Comparison of ENCODE assay signal across 20 cellular contexts in genomic region chr5:149426931-149427330, GRCh38. TPM values are rescaled to one million over a fixed set of nuclear protein-coding genes. Genes with fewer than 3 reads are reported as not detected.
DNase-seq lines count a peak whose midpoint lies in the region; ATAC-seq and TF ChIP-seq lines count a peak whose summit lies in the region.
"Had no signal": no experiment of that assay in that cellular context is flagged by ENCODE, and none has a peak within 500 bp of the region (broad histone marks: within the 10 kb centered on the region; RNA-seq: fewer than 3 reads in every experiment).

No MANE protein-coding gene starts in this region.

- H3K36me3 Mint-ChIP-seq in osteocyte (ENCODE audit: unreplicated experiment) = peaks cover 61% of the 10 kb centered on the region

- H3K4me1 ChIP-seq in gastrocnemius medialis = peaks cover 0 to 15% of the 10 kb centered on the region in 2 donors

- ATAC-seq in gastrocnemius medialis = no peak
- ATAC-seq: mucosa of descending colon, Panc1 had no signal

- H3K4me1 Mint-ChIP-seq in osteocyte (ENCODE audit: unreplicated experiment) = peaks cover 55% of the 10 kb centered on the region

- no peaks in the 10 kb centered on the region for H3K27me3 Mint-ChIP-seq in osteocyte (ENCODE audit: unreplicated experiment)

- no peak overlapping the region for H3K4me3 Mint-ChIP-seq in osteocyte (ENCODE audit: unreplicated experiment)
- H3K4me3 Mint-ChIP-seq: activated naive CD4-positive, alpha-beta T cell treated with anti-CD3 and anti-CD28 coated beads for 36 hours; endodermal cell had no signal

- H3K4me3 ChIP-seq in fibroblast of villous mesenchyme (ENCODE audit: low read depth, low read length) (no peak overlapping the region), gastrocnemius medialis (no peak overlapping the region)
- H3K4me3 ChIP-seq: mucosa of descending colon had no signal

- TF ChIP-seq CTCF in fibroblast of villous mesenchyme (IDR thresholded peaks at IDR 0.05; ENCODE audit: insufficient read depth, low read depth, low read length) (no peak), osteocyte (IDR thresholded peaks at IDR 0.05) (no peak), gastrocnemius medialis (IDR thresholded peaks at IDR 0.05 in 4 of 5, conservative IDR thresholded peaks at IDR 0.05 in 1 of 5) (no peak)

- TF ChIP-seq POLR2A in gastrocnemius medialis (IDR thresholded peaks at IDR 0.05) = no peak

- peak overlapping the region; percentile 78 for H3K27ac Mint-ChIP-seq in osteocyte (ENCODE audit: unreplicated experiment)
- H3K27ac Mint-ChIP-seq: activated naive CD4-positive, alpha-beta T cell treated with anti-CD3 and anti-CD28 coated beads for 36 hours; endodermal cell had no signal

- in situ Hi-C loops in gastrocnemius medialis (cut with MboI; ENCODE audit: low sequenced_read_pairs in 4 of 4) = loop anchor here in 1 of 4 donors (5.0 kb wide), 1 partner anchor 40 kb away; no protein-coding TSS in a partner anchor

- DNase-seq in A172 (ENCODE audit: low spot score) = peak; percentile 77
- DNase-seq in LoVo (ENCODE audit: low spot score) = peak; percentile 24
- DNase-seq in fibroblast of villous mesenchyme (ENCODE audit: low read depth) = peak; percentile 37
- no peak for DNase-seq in osteocyte (ENCODE audit: extremely low spot score, unreplicated experiment)
- no peak for DNase-seq in gastrocnemius medialis
- DNase-seq in DMS153 (lab: John Stamatoyannopoulos, UW) = no peak
- DNase-seq in stimulated activated naive CD4-positive, alpha-beta T cell (lab: John Stamatoyannopoulos, UW) = no peak
- no peak for DNase-seq in HPDE6-E6E7 (ENCODE audit: extremely low spot score)
- DNase-seq: activated CD4-positive, CD25-positive, alpha-beta regulatory T cell; activated CD8-positive, alpha-beta memory T cell treated with anti-CD3 and anti-CD28 coated beads, Interleukin-2, amount 50 U/mL, for 4 hours; activated naive CD4-positive, alpha-beta T cell treated with anti-CD3 and anti-CD28 coated beads for 36 hours; endodermal cell; GDM1; mucosa of descending colon; NCI-H2029 treated with DMSO at 0.1 percent for 48 hours; NCI-H69; posterior cingulate gyrus had no signal

- H3K27me3 ChIP-seq in gastrocnemius medialis = no peaks in the 10 kb centered on the region

- intact Hi-C loops in gastrocnemius medialis (cut with DNase I; ENCODE audit: low total_unique reads) = no loop called here

- H3K27ac ChIP-seq in gastrocnemius medialis = peak overlapping the region in 1 of 4 donors; percentile 27

- no peaks in the 10 kb centered on the region for H3K36me3 ChIP-seq in gastrocnemius medialis

- no peaks in the 10 kb centered on the region for H3K9me3 Mint-ChIP-seq in osteocyte (ENCODE audit: unreplicated experiment)
- H3K9me3 Mint-ChIP-seq: activated naive CD4-positive, alpha-beta T cell treated with anti-CD3 and anti-CD28 coated beads for 36 hours; endodermal cell had no signal

- no peaks in the 10 kb centered on the region for H3K9me3 ChIP-seq in gastrocnemius medialis
- H3K9me3 ChIP-seq: mucosa of descending colon had no signal

RNA-seq across cellular contexts. Expression of gene IL17B, which starts 47.8 kb away (rescaled TPM):
- total RNA-seq in A172 (2014; rRNA removed; shearing (Covaris generic)) = not detected in 2 replicates
- total RNA-seq in fibroblast of villous mesenchyme (1.3 TPM in 1 of 2 replicates, not detected in the other), osteocyte (not detected in 2 replicates), gastrocnemius medialis (1 to 10 TPM in 1 of 4 donors, not detected in 3; 1.2 TPM)
- total RNA-seq: activated naive CD4-positive, alpha-beta T cell treated with anti-CD3 and anti-CD28 coated beads for 36 hours; endodermal cell; frontal cortex; temporal lobe had no signal

Comparison
In these comparisons a context has a peak if more than half of its experiments do, and no peak if none do; other contexts are left out.
1. DNase-seq: peak in A172 (single experiment), LoVo (single experiment) and fibroblast of villous mesenchyme (single experiment); none in osteocyte (single experiment), gastrocnemius medialis (0 of 2), DMS153 (single experiment), stimulated activated naive CD4-positive, alpha-beta T cell (0 of 6) and HPDE6-E6E7 (single experiment).